Comparison of ENCODE assay signal across 30 cellular contexts in the genomic region with DNA sequence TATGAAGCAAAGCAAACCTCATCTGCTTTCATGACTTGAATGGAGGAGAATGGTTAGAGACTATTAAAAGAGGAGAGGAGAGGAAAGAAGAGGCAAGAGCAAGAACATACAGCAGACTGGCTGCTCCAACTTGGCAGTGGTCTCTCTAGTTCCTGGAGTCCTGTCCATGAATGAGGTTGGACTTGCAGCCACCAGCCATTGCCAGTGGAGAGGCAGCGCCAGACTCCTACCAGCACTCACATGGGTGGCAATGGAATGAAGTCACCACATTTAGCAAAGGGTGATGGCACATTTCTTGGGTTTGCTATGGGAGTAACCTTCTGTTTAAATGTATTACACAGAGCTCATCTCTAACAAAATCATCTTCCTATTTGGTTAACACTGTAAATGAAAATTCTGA.
"Had no signal": no experiment of that assay in that cellular context is flagged by ENCODE, and none has a peak within 500 bp of the region (broad histone marks: within the 10 kb centered on the region; RNA-seq: fewer than 3 reads in every experiment).

No MANE protein-coding gene starts in this region.

- H3K27ac ChIP-seq: adrenal gland, ascending aorta, body of pancreas, brain microvascular endothelial cell, cardiac muscle cell had no signal

- DNase-seq: activated effector memory CD4-positive, alpha-beta T cell treated with anti-CD3 and anti-CD28 coated beads, Interleukin-2, amount 50 U/mL, for 16 hours; activated effector memory CD4-positive, alpha-beta T cell treated with Interleukin-2 at 50 U/mL for 16 hours; activated gamma-delta T cell; activated gamma-delta T cell treated with Interleukin-2 at 50 U/mL for 16 hours; activated naive CD4-positive, alpha-beta T cell; activated naive CD4-positive, alpha-beta T cell treated with anti-CD3 and anti-CD28 coated beads for 36 hours; activated naive CD4-positive, alpha-beta T cell treated with anti-CD3 and anti-CD28 coated beads, Interleukin-2, amount 10 ng/mL, durations not matched to agents 7 days and 5 days; activated naive CD4-positive, alpha-beta T cell treated with anti-CD3 and anti-CD28 coated beads, Interleukin-2, amount 50 U/mL, for 16 hours; activated naive CD4-positive, alpha-beta T cell treated with Interleukin-2 at 50 U/mL for 16 hours; activated naive CD8-positive, alpha-beta T cell treated with anti-CD3 and anti-CD28 coated beads for 36 hours; activated naive CD8-positive, alpha-beta T cell treated with anti-CD3 and anti-CD28 coated beads, Interleukin-2, amount 10 ng/mL, durations not matched to agents 7 days and 5 days; activated naive CD8-positive, alpha-beta T cell treated with anti-CD3 and anti-CD28 coated beads, Interleukin-2, amount 50 U/mL, for 24 hours; activated T-cell treated with anti-CD3 and anti-CD28 coated beads for 4 hours; activated T-cell treated with anti-CD3 and anti-CD28 coated beads, Interleukin-2, amount 50 U/mL, for 1 hour; activated T-cell treated with anti-CD3 and anti-CD28 coated beads, Interleukin-2, amount 50 U/mL, for 24 hours; activated T-cell treated with anti-CD3 and anti-CD28 coated beads, Interleukin-2, amount 50 U/mL, for 4 hours; activated T-cell treated with anti-CD3 and anti-CD28 coated beads, Interleukin-2, amount 50 U/mL, for 48 hours; activated T-cell treated with anti-CD3 and anti-CD28 coated beads, Interleukin-2, amount 50 U/mL, for 72 hours; adrenal gland; amniotic stem cell; amygdala; aorta; body of pancreas; brain microvascular endothelial cell; central memory CD4-positive, alpha-beta T cell; cerebellar nuclear complex had no signal

- H3K27me3 ChIP-seq: adrenal gland, ascending aorta, body of pancreas, brain microvascular endothelial cell, cardiac muscle cell had no signal

- H3K36me3 ChIP-seq: cardiac muscle cell had no signal

- H3K4me3 ChIP-seq: adrenal gland, ascending aorta, body of pancreas, cardiac muscle cell had no signal

- H3K4me1 ChIP-seq: adrenal gland, ascending aorta, body of pancreas had no signal

- H3K9me3 ChIP-seq: adrenal gland, ascending aorta, body of pancreas had no signal

- ATAC-seq: activated naive CD4-positive, alpha-beta T cell treated with anti-CD3 and anti-CD28 coated beads, Interleukin-2, amount 50 U/mL, for 72 hours; activated naive CD8-positive, alpha-beta T cell treated with anti-CD3 and anti-CD28 coated beads, Interleukin-2, amount 50 U/mL, for 24 hours; activated T-cell treated with anti-CD3 and anti-CD28 coated beads, Interleukin-2, amount 50 U/mL, for 4 hours; activated T-cell treated with anti-CD3 and anti-CD28 coated beads, Interleukin-2, amount 50 U/mL, for 72 hours; activated T-helper 17 cell treated with anti-CD3 and anti-CD28 coated beads, Interleukin-2, amount 50 U/mL, for 72 hours; body of pancreas had no signal
